ENCODE assay signal across 13 cellular contexts in the genomic region with DNA sequence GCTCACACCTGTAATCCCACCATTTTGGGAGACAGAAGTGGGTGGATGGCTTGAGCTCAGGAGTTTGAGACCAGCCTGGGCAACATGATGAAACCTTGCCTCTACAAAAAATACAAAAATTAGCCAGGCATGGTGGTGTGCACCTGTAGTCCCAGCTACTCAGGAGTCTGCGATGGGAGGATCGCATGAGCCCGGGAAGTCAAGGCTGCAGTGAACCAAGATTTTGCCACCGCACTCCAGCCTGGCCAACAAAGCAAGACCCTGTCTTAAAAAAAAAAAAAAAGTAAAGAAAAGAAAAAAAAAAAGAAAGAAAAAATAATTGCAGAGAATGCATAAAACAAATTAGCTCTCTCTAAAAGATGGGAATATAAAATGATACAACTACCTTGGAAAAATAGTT. TPM values are rescaled to one million over a fixed set of nuclear protein-coding genes. Genes with fewer than 3 reads are reported as not detected.
DNase-seq lines count a peak whose midpoint lies in the region; ATAC-seq, FAIRE-seq and TF ChIP-seq lines count a peak whose summit lies in the region.
"Not testable (repeated sequence)": the region's sequence is repeated elsewhere in the genome, so short reads cannot be mapped to it uniquely, and the experiment has no call there.
"Had no signal": no experiment of that assay in that cellular context is flagged by ENCODE, and none has a peak within 500 bp of the region (broad histone marks: within the 10 kb centered on the region; RNA-seq: fewer than 3 reads in every experiment).

No MANE protein-coding gene starts in this region.

- not testable (repeated sequence) for H3K4me1 ChIP-seq in K562 (replicated peaks in 1 of 2; ENCODE audit: control insufficient read depth in 2 of 2, insufficient read depth in 2 of 2, low read length in 2 of 2); right atrium auricular region

- not testable (repeated sequence) for TF ChIP-seq RAD21 in K562 (CRISPR knock-in tag; conservative IDR thresholded peaks at IDR 0.05 in 1 of 2, IDR thresholded peaks at IDR 0.05 in 1 of 2)

- H3K79me2 ChIP-seq in K562 (ENCODE audit: control insufficient read depth, insufficient read depth, low read length), result not testable (repeated sequence)

- CTCF ChIA-PET in K562 (lab: Yijun Ruan, JAX; ENCODE audit: low intra/inter-chr PET ratio), result not testable (repeated sequence)

- in situ Hi-C loops in K562 (cut with MboI), result loop anchor here (25.0 kb wide), 1 partner anchor 139 kb away; no protein-coding TSS in a partner anchor

- not testable (repeated sequence) for H3K9ac ChIP-seq in K562 (ENCODE audit: insufficient read depth in 1 of 2, low read depth in 2 of 2, low read length in 2 of 2)

- not testable (repeated sequence) for ATAC-seq in K562

- peak; percentile 95 for FAIRE-seq in G401.6 (lab: Jason Lieb, UNC)
- not testable (repeated sequence) for FAIRE-seq in K562 (lab: Jason Lieb, UNC)
- FAIRE-seq in frontal cortex (lab: Jason Lieb, UNC), result peak; percentile 54

- DNase-seq in K562 (ENCODE audit: extremely low read depth in 1 of 4, low spot score in 3 of 4); frontal cortex (ENCODE audit: low spot score in 2 of 2): not testable (repeated sequence)
- DNase-seq in right atrium auricular region (ENCODE audit: low spot score), result peak; percentile 1
- DNase-seq in mesenteric fat pad (ENCODE audit: low spot score), result peak; percentile 14
- peak; percentile 8 for DNase-seq in stimulated activated CD8-positive, alpha-beta memory T cell treated with anti-CD3 and anti-CD28 coated beads, Interleukin-4, amount 100 ng/mL, for 48 hours

- BruUV-seq in K562 (replicated peaks; lab: Mats Ljungman, UMichigan), result not testable (repeated sequence)

- not testable (repeated sequence) for H3K4me2 ChIP-seq in K562 (ENCODE audit: insufficient read depth, low read length)

- not testable (repeated sequence) for H3K27me3 ChIP-seq in K562 (ENCODE audit: control insufficient read depth in 2 of 2, insufficient read depth in 2 of 2, low read length in 2 of 2); right atrium auricular region

- POLR2A ChIA-PET in K562 (lab: Yijun Ruan, JAX), result interaction anchor here (1.0 kb wide), 1 partner anchor 23 kb away, joined by 3 read pairs; no protein-coding TSS in a partner anchor

- TF ChIP-seq EP300 in K562 (IDR thresholded peaks at IDR 0.05; ENCODE audit: low read length), result not testable (repeated sequence)

- H2AFZ ChIP-seq in K562 (ENCODE audit: low read depth, low read length), result not testable (repeated sequence)

- 81% methylated on average over 4 of the region's 4 CpGs for WGBS in K562 (ENCODE audit: insufficient coverage, low coverage, missing lambda C conversion rate)

- not testable (repeated sequence) for H3K27ac ChIP-seq in K562 (ENCODE audit: extremely low read depth, low read depth, low read length); right atrium auricular region

- intact Hi-C loops in K562 (cut with micrococcal nuclease), result not testable (repeated sequence)

- TF ChIP-seq POLR2A in K562 (conservative IDR thresholded peaks at IDR 0.05), result not testable (repeated sequence)

- H3K36me3 ChIP-seq in K562 (ENCODE audit: control insufficient read depth, insufficient read depth, low read length); right atrium auricular region: not testable (repeated sequence)

- not testable (repeated sequence) for TF ChIP-seq CTCF in K562 (IDR thresholded peaks at IDR 0.05 in 2 of 3, conservative IDR thresholded peaks at IDR 0.05 in 1 of 3; ENCODE audit: insufficient read depth in 2 of 3, low read depth in 1 of 3, low read length in 3 of 3); right atrium auricular region (IDR thresholded peaks at IDR 0.05)

- H4K20me1 ChIP-seq in K562 (replicated peaks; ENCODE audit: control insufficient read depth, insufficient read depth, low read length), result not testable (repeated sequence)

- not testable (repeated sequence) for H3K4me3 ChIP-seq in K562, right atrium auricular region

- not testable (repeated sequence) for H3K9me1 ChIP-seq in K562 (ENCODE audit: control insufficient read depth, insufficient read depth, low read length)

- not testable (repeated sequence) for H3K9me3 ChIP-seq in K562 (replicated peaks; ENCODE audit: control insufficient read depth, insufficient read depth, low read depth, low read length); right atrium auricular region

RNA-seq across cellular contexts. Expression of a gene that starts 14.2 kb away (rescaled TPM):
- total RNA-seq in K562 (2011; cell fraction: chromatin; rRNA removed; ENCODE audit: low replicate concordance), result not detected in 2 replicates
- not detected in 2 replicates for total RNA-seq in K562 (2011; cell fraction: nucleolus; rRNA removed)
- not detected in 2 replicates for total RNA-seq in K562 (2011; cell fraction: nucleoplasm; rRNA removed)
- total RNA-seq in K562 (2014; rRNA removed), result not detected in 2 replicates
- total RNA-seq in K562 (2014; rRNA removed; fragmentation: Illumina TruSeq; extraction: Trizol), result not detected in 2 replicates
- not detected in 2 replicates for total RNA-seq in K562 (2015; rRNA removed; fragmentation: Illumina TruSeq; extraction: Trizol)
- not detected in 2 replicates for total RNA-seq in K562 (2021)
- not detected in 2 replicates for polyA plus RNA-seq in K562 (2011; rRNA removed)
- polyA plus RNA-seq in K562 (2011; cell fraction: cytosol; rRNA removed), result 0.03 TPM in 1 of 2 replicates, not detected in the other
- not detected in 2 replicates for polyA plus RNA-seq in K562 (2011; cell fraction: nucleus; rRNA removed)
- polyA plus RNA-seq in K562 (2012), result 0.03 TPM in 1 of 2 replicates, not detected in the other
- not detected in 2 replicates for polyA plus RNA-seq in K562 (2014; fragmentation: Illumina TruSeq; extraction: Trizol)
- polyA plus RNA-seq in K562 (2014; fragmentation: Nextera tagmentation; extraction: Ambion mirVana), result not detected
- polyA plus RNA-seq in K562 (2014; rRNA removed), result not detected in 2 replicates
- polyA minus RNA-seq in K562 (2011; rRNA and poly(A)+ RNA removed), result not detected in 2 replicates
- not detected in 2 replicates for polyA minus RNA-seq in K562 (2011; cell fraction: cytosol; rRNA and poly(A)+ RNA removed)
- not detected in 2 replicates for polyA minus RNA-seq in K562 (2011; cell fraction: nucleus; rRNA and poly(A)+ RNA removed)
- not detected for total RNA-seq in frontal cortex
- under 1 TPM in 1 of 2 donors, not detected in 1; 0.28 TPM for total RNA-seq in right atrium auricular region
- not detected for total RNA-seq in mesenteric fat pad
- total RNA-seq: A172; B cell; Calu3; CD4-positive, alpha-beta T cell; CD8-positive, alpha-beta T cell; GM12878 had no signal
- polyA plus RNA-seq: BJ, GM12878 had no signal

RNA-seq across cellular contexts. Expression of a gene that starts 41.0 kb away (rescaled TPM):
- total RNA-seq in K562 (2011; cell fraction: chromatin; rRNA removed; ENCODE audit: low replicate concordance), result 176 and 400 TPM in 2 replicates
- total RNA-seq in K562 (2011; cell fraction: nucleolus; rRNA removed), result 273 and 316 TPM in 2 replicates
- total RNA-seq in K562 (2011; cell fraction: nucleoplasm; rRNA removed), result 218 and 223 TPM in 2 replicates
- total RNA-seq in K562 (2014; rRNA removed) (45.7 and 55.3 TPM in 2 replicates), K562 (2014; rRNA removed; fragmentation: Illumina TruSeq; extraction: Trizol) (22.5 and 26.1 TPM in 2 replicates), K562 (2015; rRNA removed; fragmentation: Illumina TruSeq; extraction: Trizol) (39.2 and 40.8 TPM in 2 replicates), K562 (2021) (79.5 and 81.7 TPM in 2 replicates), frontal cortex (10.6 TPM), right atrium auricular region (10 to 100 TPM; 11.3 to 15.6 TPM), mesenteric fat pad (29.5 TPM)
- polyA plus RNA-seq in K562 (2011; rRNA removed) (60.9 and 92.0 TPM in 2 replicates), K562 (2014; fragmentation: Illumina TruSeq; extraction: Trizol) (52.1 and 55.8 TPM in 2 replicates), K562 (2014; fragmentation: Nextera tagmentation; extraction: Ambion mirVana) (1 to 10 TPM; 1.7 to 5.0 TPM), K562 (2014; rRNA removed) (50.1 and 62.9 TPM in 2 replicates)
- 76.7 and 89.6 TPM in 2 replicates for polyA plus RNA-seq in K562 (2011; cell fraction: cytosol; rRNA removed)
- polyA plus RNA-seq in K562 (2011; cell fraction: nucleus; rRNA removed), result 482 and 572 TPM in 2 replicates
- 38.4 and 79.3 TPM in 2 replicates for polyA plus RNA-seq in K562 (2012)
- 61.5 and 64.9 TPM in 2 replicates for polyA minus RNA-seq in K562 (2011; rRNA and poly(A)+ RNA removed)
- 52.2 and 52.3 TPM in 2 replicates for polyA minus RNA-seq in K562 (2011; cell fraction: cytosol; rRNA and poly(A)+ RNA removed)
- 97.6 and 154 TPM in 2 replicates for polyA minus RNA-seq in K562 (2011; cell fraction: nucleus; rRNA and poly(A)+ RNA removed)

RNA-seq across cellular contexts. Expression of a gene that starts 41.2 kb away (rescaled TPM):
- total RNA-seq in K562 (2011; cell fraction: chromatin; rRNA removed; ENCODE audit: low replicate concordance), result 18.1 and 39.6 TPM in 2 replicates
- 13.2 and 14.9 TPM in 2 replicates for total RNA-seq in K562 (2011; cell fraction: nucleolus; rRNA removed)
- total RNA-seq in K562 (2011; cell fraction: nucleoplasm; rRNA removed), result 26.0 and 38.0 TPM in 2 replicates
- total RNA-seq in K562 (2014; rRNA removed) (3.5 and 5.7 TPM in 2 replicates), K562 (2014; rRNA removed; fragmentation: Illumina TruSeq; extraction: Trizol) (5.2 and 8.1 TPM in 2 replicates), K562 (2015; rRNA removed; fragmentation: Illumina TruSeq; extraction: Trizol) (5.3 and 5.9 TPM in 2 replicates), K562 (2021) (5.7 and 8.5 TPM in 2 replicates), frontal cortex (13.0 TPM), right atrium auricular region (1 to 10 TPM; 3.0 to 3.6 TPM), mesenteric fat pad (4.3 TPM)
- polyA plus RNA-seq in K562 (2011; rRNA removed) (12.5 and 13.9 TPM in 2 replicates), K562 (2014; fragmentation: Illumina TruSeq; extraction: Trizol) (5.4 and 7.1 TPM in 2 replicates), K562 (2014; fragmentation: Nextera tagmentation; extraction: Ambion mirVana) (1 to 10 TPM in 1 of 2 experiments, under 1 TPM in 1; 0.55 to 1.8 TPM), K562 (2014; rRNA removed) (3.4 and 3.5 TPM in 2 replicates)
- polyA plus RNA-seq in K562 (2011; cell fraction: cytosol; rRNA removed), result 4.9 and 5.3 TPM in 2 replicates
- polyA plus RNA-seq in K562 (2011; cell fraction: nucleus; rRNA removed), result 3.7 and 8.0 TPM in 2 replicates
- 3.3 and 7.4 TPM in 2 replicates for polyA plus RNA-seq in K562 (2012)
- polyA minus RNA-seq in K562 (2011; rRNA and poly(A)+ RNA removed), result 9.5 and 11.0 TPM in 2 replicates
- 1.8 and 2.4 TPM in 2 replicates for polyA minus RNA-seq in K562 (2011; cell fraction: cytosol; rRNA and poly(A)+ RNA removed)
- polyA minus RNA-seq in K562 (2011; cell fraction: nucleus; rRNA and poly(A)+ RNA removed), result 5.1 and 8.7 TPM in 2 replicates

RNA-seq across cellular contexts. Expression of a gene that starts 43.6 kb away (rescaled TPM):
- 47.4 and 83.8 TPM in 2 replicates for total RNA-seq in K562 (2011; cell fraction: chromatin; rRNA removed; ENCODE audit: low replicate concordance)
- total RNA-seq in K562 (2011; cell fraction: nucleolus; rRNA removed), result 59.5 and 62.8 TPM in 2 replicates
- total RNA-seq in K562 (2011; cell fraction: nucleoplasm; rRNA removed), result 90.9 and 179 TPM in 2 replicates
- total RNA-seq in K562 (2014; rRNA removed) (1,738 and 1,868 TPM in 2 replicates), K562 (2014; rRNA removed; fragmentation: Illumina TruSeq; extraction: Trizol) (1,262 and 1,370 TPM in 2 replicates), K562 (2015; rRNA removed; fragmentation: Illumina TruSeq; extraction: Trizol) (1,548 and 1,573 TPM in 2 replicates), K562 (2021) (1,160 and 1,216 TPM in 2 replicates), frontal cortex (1,693 TPM), right atrium auricular region (100 to 1,000 TPM; 801 to 826 TPM), mesenteric fat pad (677 TPM)
- polyA plus RNA-seq in K562 (2011; rRNA removed) (411 and 825 TPM in 2 replicates), K562 (2014; fragmentation: Illumina TruSeq; extraction: Trizol) (1,646 and 1,955 TPM in 2 replicates), K562 (2014; fragmentation: Nextera tagmentation; extraction: Ambion mirVana) (100 to 1,000 TPM; 363 to 380 TPM), K562 (2014; rRNA removed) (1,176 and 1,182 TPM in 2 replicates)
- polyA plus RNA-seq in K562 (2011; cell fraction: cytosol; rRNA removed), result 506 and 740 TPM in 2 replicates
- polyA plus RNA-seq in K562 (2011; cell fraction: nucleus; rRNA removed), result 320 and 421 TPM in 2 replicates
- polyA plus RNA-seq in K562 (2012), result 794 and 1,429 TPM in 2 replicates
- 483 and 659 TPM in 2 replicates for polyA minus RNA-seq in K562 (2011; rRNA and poly(A)+ RNA removed)
- 380 and 478 TPM in 2 replicates for polyA minus RNA-seq in K562 (2011; cell fraction: cytosol; rRNA and poly(A)+ RNA removed)
- polyA minus RNA-seq in K562 (2011; cell fraction: nucleus; rRNA and poly(A)+ RNA removed), result 66.0 and 120 TPM in 2 replicates

RNA-seq across cellular contexts. Expression of a gene that starts 59.0 kb away (rescaled TPM):
- 0.53 and 2.8 TPM in 2 replicates for total RNA-seq in K562 (2011; cell fraction: chromatin; rRNA removed; ENCODE audit: low replicate concordance)
- 1.0 and 1.2 TPM in 2 replicates for total RNA-seq in K562 (2011; cell fraction: nucleolus; rRNA removed)
- 1.4 and 1.8 TPM in 2 replicates for total RNA-seq in K562 (2011; cell fraction: nucleoplasm; rRNA removed)
- total RNA-seq in K562 (2014; rRNA removed), result 0.08 and 0.09 TPM in 2 replicates
- total RNA-seq in K562 (2014; rRNA removed; fragmentation: Illumina TruSeq; extraction: Trizol), result 0.18 and 0.22 TPM in 2 replicates
- total RNA-seq in K562 (2015; rRNA removed; fragmentation: Illumina TruSeq; extraction: Trizol), result 0.04 and 0.22 TPM in 2 replicates
- 0.27 and 0.34 TPM in 2 replicates for total RNA-seq in K562 (2021)
- polyA plus RNA-seq in K562 (2011; rRNA removed), result 0.49 and 0.58 TPM in 2 replicates
- polyA plus RNA-seq in K562 (2011; cell fraction: cytosol; rRNA removed), result 0.07 and 0.19 TPM in 2 replicates
- polyA plus RNA-seq in K562 (2011; cell fraction: nucleus; rRNA removed), result 0.61 and 1.6 TPM in 2 replicates
- polyA plus RNA-seq in K562 (2012), result 0.14 and 0.35 TPM in 2 replicates
- polyA plus RNA-seq in K562 (2014; fragmentation: Illumina TruSeq; extraction: Trizol), result 0.21 and 0.27 TPM in 2 replicates
- under 1 TPM; 0.18 to 0.21 TPM for polyA plus RNA-seq in K562 (2014; fragmentation: Nextera tagmentation; extraction: Ambion mirVana)
- polyA plus RNA-seq in K562 (2014; rRNA removed), result 0.09 TPM in 2 replicates
- 0.25 and 0.75 TPM in 2 replicates for polyA minus RNA-seq in K562 (2011; rRNA and poly(A)+ RNA removed)
- polyA minus RNA-seq in K562 (2011; cell fraction: cytosol; rRNA and poly(A)+ RNA removed), result not detected in 2 replicates
- 0.54 and 0.78 TPM in 2 replicates for polyA minus RNA-seq in K562 (2011; cell fraction: nucleus; rRNA and poly(A)+ RNA removed)
- 0.41 TPM for total RNA-seq in frontal cortex
- total RNA-seq in right atrium auricular region, result not detected
- not detected for total RNA-seq in mesenteric fat pad
- total RNA-seq: A172 had no signal
- polyA plus RNA-seq: BJ had no signal
